1 cellular context compared by ENCODE assay signal in the genomic region with DNA sequence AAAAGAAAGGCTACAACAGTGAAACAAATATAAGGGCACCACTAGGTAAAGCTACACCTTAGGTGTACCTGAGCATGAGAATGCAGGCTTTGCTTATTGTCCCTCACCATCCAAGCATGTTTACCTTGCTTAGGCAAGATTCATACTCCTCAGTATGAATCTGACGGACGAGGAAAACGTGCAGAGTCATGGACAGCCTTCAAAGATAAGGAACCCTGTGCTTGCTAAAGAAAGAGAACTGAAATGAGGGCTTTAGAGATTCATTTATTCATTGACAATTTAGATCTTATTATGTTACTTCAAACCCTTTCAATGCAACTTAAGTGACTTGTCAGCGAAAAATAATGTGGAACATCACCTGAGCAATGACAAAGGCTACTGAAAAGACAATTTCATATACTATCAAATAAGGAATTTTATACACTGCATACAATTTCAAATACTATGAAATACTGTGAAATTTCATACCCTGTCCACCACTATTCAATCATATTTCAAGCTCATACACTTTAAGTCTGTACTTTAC.
TF ChIP-seq lines count a peak whose summit lies in the region.

No MANE protein-coding gene starts in this region.

TF ChIP-seq in K562, 482 proteins besides CTCF, POLR2A, EP300 and RAD21 (continued from another document and continues in another):
- TF ChIP-seq HMBOX1 (IDR thresholded peaks at IDR 0.05) (no peak), MEIS2 (IDR thresholded peaks at IDR 0.05; ENCODE audit: partially characterized antibody) (peak; percentile 68), ZBTB7A (IDR thresholded peaks at IDR 0.05; ENCODE audit: borderline replicate concordance, control insufficient read depth, low read depth, low read length) (no peak), POLR2G (IDR thresholded peaks at IDR 0.05; ENCODE audit: low read depth, low read length) (no peak), RNF2 (IDR thresholded peaks at IDR 0.05) (no peak), CHD2 (IDR thresholded peaks at IDR 0.05; ENCODE audit: low read depth, low read length) (no peak), SRSF1 (IDR thresholded peaks at IDR 0.05; ENCODE audit: low read depth, low read length) (no peak), DIDO1 (tag; IDR thresholded peaks at IDR 0.05; ENCODE audit: low read depth) (no peak), DPF2 (IDR thresholded peaks at IDR 0.05) (peak; percentile 84), GTF2E2 (tag; IDR thresholded peaks at IDR 0.05) (no peak), ZNF436 (CRISPR knock-in tag; IDR thresholded peaks at IDR 0.05) (no peak), TEAD1 (CRISPR knock-in tag; IDR thresholded peaks at IDR 0.05) (no peak), MAFG (tag; conservative IDR thresholded peaks at IDR 0.05) (peak; percentile 90), RBM25 (IDR thresholded peaks at IDR 0.05; ENCODE audit: low read depth, low read length, severe bottlenecking) (no peak), KLF6 (CRISPR knock-in tag; IDR thresholded peaks at IDR 0.05; ENCODE audit: borderline replicate concordance) (no peak), ZNF197 (CRISPR knock-in tag; IDR thresholded peaks at IDR 0.05; ENCODE audit: low read depth) (no peak), NBN (IDR thresholded peaks at IDR 0.05; ENCODE audit: low read depth) (peak; percentile 48; the same call in 1 of the 2 replicates), THRAP3 (IDR thresholded peaks at IDR 0.05; ENCODE audit: borderline replicate concordance) (no peak), AFF1 (IDR thresholded peaks at IDR 0.05; ENCODE audit: low read depth in 1 of 2, partially characterized antibody in 2 of 2) (no peak), SMARCB1 (IDR thresholded peaks at IDR 0.05; ENCODE audit: insufficient read length, low read depth) (peak; percentile 40), ZNF274 (IDR thresholded peaks at IDR 0.05; ENCODE audit: borderline replicate concordance, low read depth, low read length) (no peak), HDGF (IDR thresholded peaks at IDR 0.05) (no peak), ARID2 (IDR thresholded peaks at IDR 0.05) (no peak), ETS2 (tag; IDR thresholded peaks at IDR 0.05; ENCODE audit: borderline replicate concordance, poor library complexity, severe bottlenecking) (no peak), BRD4 (IDR thresholded peaks at IDR 0.05) (no peak), NFE2L1 (tag; IDR thresholded peaks at IDR 0.05; ENCODE audit: borderline replicate concordance, low read depth) (no peak), YY1 (IDR thresholded peaks at IDR 0.05; ENCODE audit: borderline replicate concordance in 1 of 3, control insufficient read depth in 1 of 3, extremely low read depth in 1 of 3, insufficient read depth in 3 of 3, insufficient read length in 1 of 3, insufficient replicate concordance in 2 of 3, low read depth in 1 of 3, low read length in 2 of 3) (no peak), NCOA1 (IDR thresholded peaks at IDR 0.05; ENCODE audit: low read depth) (no peak), CBX3 (IDR thresholded peaks at IDR 0.05; ENCODE audit: borderline replicate concordance in 1 of 2, low read length in 2 of 2) (peak in 1 of 2 experiments; percentile 55; a peak in 1 of 3 replicates), ZNF217 (CRISPR knock-in tag; IDR thresholded peaks at IDR 0.05) (no peak), TBP (optimal IDR thresholded peaks at IDR 0.05; ENCODE audit: low read depth, low read length) (no peak), HNRNPL (IDR thresholded peaks at IDR 0.05; ENCODE audit: low read depth, low read length) (no peak), CBX1 (IDR thresholded peaks at IDR 0.05; ENCODE audit: low read depth) (no peak), FOXP4 (CRISPR knock-in tag; IDR thresholded peaks at IDR 0.05; ENCODE audit: borderline replicate concordance) (no peak), MXD1 (CRISPR knock-in tag; IDR thresholded peaks at IDR 0.05; ENCODE audit: borderline replicate concordance, poor library complexity, severe bottlenecking) (no peak), ZKSCAN1 (IDR thresholded peaks at IDR 0.05; ENCODE audit: low read depth, low read length) (no peak), PKNOX1 (IDR thresholded peaks at IDR 0.05) (peak; percentile 33; the same call in 1 of the 2 replicates)
- TF ChIP-seq, protein P1, sequence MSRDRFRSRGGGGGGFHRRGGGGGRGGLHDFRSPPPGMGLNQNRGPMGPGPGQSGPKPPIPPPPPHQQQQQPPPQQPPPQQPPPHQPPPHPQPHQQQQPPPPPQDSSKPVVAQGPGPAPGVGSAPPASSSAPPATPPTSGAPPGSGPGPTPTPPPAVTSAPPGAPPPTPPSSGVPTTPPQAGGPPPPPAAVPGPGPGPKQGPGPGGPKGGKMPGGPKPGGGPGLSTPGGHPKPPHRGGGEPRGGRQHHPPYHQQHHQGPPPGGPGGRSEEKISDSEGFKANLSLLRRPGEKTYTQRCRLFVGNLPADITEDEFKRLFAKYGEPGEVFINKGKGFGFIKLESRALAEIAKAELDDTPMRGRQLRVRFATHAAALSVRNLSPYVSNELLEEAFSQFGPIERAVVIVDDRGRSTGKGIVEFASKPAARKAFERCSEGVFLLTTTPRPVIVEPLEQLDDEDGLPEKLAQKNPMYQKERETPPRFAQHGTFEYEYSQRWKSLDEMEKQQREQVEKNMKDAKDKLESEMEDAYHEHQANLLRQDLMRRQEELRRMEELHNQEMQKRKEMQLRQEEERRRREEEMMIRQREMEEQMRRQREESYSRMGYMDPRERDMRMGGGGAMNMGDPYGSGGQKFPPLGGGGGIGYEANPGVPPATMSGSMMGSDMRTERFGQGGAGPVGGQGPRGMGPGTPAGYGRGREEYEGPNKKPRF (IDR thresholded peaks at IDR 0.05; ENCODE audit: low read depth, low read length) = no peak
- TF ChIP-seq, protein P2, sequence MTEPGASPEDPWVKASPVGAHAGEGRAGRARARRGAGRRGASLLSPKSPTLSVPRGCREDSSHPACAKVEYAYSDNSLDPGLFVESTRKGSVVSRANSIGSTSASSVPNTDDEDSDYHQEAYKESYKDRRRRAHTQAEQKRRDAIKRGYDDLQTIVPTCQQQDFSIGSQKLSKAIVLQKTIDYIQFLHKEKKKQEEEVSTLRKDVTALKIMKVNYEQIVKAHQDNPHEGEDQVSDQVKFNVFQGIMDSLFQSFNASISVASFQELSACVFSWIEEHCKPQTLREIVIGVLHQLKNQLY (CRISPR knock-in tag; conservative IDR thresholded peaks at IDR 0.05) = no peak
- TF ChIP-seq, protein P3, sequence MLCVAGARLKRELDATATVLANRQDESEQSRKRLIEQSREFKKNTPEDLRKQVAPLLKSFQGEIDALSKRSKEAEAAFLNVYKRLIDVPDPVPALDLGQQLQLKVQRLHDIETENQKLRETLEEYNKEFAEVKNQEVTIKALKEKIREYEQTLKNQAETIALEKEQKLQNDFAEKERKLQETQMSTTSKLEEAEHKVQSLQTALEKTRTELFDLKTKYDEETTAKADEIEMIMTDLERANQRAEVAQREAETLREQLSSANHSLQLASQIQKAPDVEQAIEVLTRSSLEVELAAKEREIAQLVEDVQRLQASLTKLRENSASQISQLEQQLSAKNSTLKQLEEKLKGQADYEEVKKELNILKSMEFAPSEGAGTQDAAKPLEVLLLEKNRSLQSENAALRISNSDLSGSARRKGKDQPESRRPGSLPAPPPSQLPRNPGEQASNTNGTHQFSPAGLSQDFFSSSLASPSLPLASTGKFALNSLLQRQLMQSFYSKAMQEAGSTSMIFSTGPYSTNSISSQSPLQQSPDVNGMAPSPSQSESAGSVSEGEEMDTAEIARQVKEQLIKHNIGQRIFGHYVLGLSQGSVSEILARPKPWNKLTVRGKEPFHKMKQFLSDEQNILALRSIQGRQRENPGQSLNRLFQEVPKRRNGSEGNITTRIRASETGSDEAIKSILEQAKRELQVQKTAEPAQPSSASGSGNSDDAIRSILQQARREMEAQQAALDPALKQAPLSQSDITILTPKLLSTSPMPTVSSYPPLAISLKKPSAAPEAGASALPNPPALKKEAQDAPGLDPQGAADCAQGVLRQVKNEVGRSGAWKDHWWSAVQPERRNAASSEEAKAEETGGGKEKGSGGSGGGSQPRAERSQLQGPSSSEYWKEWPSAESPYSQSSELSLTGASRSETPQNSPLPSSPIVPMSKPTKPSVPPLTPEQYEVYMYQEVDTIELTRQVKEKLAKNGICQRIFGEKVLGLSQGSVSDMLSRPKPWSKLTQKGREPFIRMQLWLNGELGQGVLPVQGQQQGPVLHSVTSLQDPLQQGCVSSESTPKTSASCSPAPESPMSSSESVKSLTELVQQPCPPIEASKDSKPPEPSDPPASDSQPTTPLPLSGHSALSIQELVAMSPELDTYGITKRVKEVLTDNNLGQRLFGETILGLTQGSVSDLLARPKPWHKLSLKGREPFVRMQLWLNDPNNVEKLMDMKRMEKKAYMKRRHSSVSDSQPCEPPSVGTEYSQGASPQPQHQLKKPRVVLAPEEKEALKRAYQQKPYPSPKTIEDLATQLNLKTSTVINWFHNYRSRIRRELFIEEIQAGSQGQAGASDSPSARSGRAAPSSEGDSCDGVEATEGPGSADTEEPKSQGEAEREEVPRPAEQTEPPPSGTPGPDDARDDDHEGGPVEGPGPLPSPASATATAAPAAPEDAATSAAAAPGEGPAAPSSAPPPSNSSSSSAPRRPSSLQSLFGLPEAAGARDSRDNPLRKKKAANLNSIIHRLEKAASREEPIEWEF (CRISPR knock-in tag; IDR thresholded peaks at IDR 0.05) = no peak
- TF ChIP-seq, protein P4, sequence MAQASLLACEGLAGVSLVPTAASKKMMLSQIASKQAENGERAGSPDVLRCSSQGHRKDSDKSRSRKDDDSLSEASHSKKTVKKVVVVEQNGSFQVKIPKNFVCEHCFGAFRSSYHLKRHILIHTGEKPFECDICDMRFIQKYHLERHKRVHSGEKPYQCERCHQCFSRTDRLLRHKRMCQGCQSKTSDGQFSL (CRISPR knock-in tag; IDR thresholded peaks at IDR 0.05) = no peak
- TF ChIP-seq, protein P4 (tag; IDR thresholded peaks at IDR 0.05) = no peak
